ENCODE assay signal across 8 cellular contexts in the genomic region with DNA sequence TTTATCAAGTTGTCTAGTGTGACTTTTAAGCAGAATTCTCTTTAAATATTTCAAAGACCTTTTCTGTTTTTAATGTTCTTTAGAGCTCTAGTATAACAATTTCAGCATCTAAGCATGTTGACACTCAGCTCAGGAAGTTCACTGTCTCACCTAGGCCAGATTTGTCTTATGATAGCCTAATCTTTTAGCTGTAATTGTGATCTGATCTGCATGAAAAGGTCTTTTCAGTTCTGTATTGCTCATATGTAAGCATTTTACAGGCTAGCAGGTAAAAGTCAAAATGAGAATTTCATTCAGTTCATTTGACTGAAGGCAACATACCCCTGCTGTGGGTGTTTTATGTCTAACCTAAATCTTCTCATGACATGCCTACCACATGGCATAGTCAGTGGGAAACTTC.
"Had no signal": no experiment of that assay in that cellular context is flagged by ENCODE, and none has a peak within 500 bp of the region (broad histone marks: within the 10 kb centered on the region; RNA-seq: fewer than 3 reads in every experiment).

No MANE protein-coding gene starts in this region.

- H3K27ac Mint-ChIP-seq: GM23338, H9, HFFc6, IgD-negative memory B cell had no signal

- H3K9me3 Mint-ChIP-seq: GM23338, HFFc6 had no signal

- DNase-seq: H9, HCEC 1CT, HFFc6, KBM-7 had no signal

- H3K4me1 Mint-ChIP-seq: GM23338, H9, IgD-negative memory B cell had no signal

- H3K27me3 Mint-ChIP-seq: IgD-negative memory B cell had no signal

- ATAC-seq: GM23338, HepG2 had no signal

- H3K4me3 Mint-ChIP-seq: GM23338, H9, HFFc6, IgD-negative memory B cell had no signal

- H3K27ac ChIP-seq: HL-60 had no signal

- H3K4me3 ChIP-seq: GM23338 had no signal
